ENCODE assay signal across 18 cellular contexts in genomic region chr9:137339045-137339444, GRCh38.
"Had no signal": no experiment of that assay in that cellular context is flagged by ENCODE, and none has a peak within 500 bp of the region (broad histone marks: within the 10 kb centered on the region; RNA-seq: fewer than 3 reads in every experiment).

No MANE protein-coding gene starts in this region.

- ATAC-seq: activated CD8-positive, alpha-beta memory T cell treated with anti-CD3 and anti-CD28 coated beads, Interleukin-2, amount 10 ng/mL, durations not matched to agents 7 days and 5 days; body of pancreas; left ventricle myocardium superior; natural killer cell; sciatic nerve had no signal

- DNase-seq: activated CD4-positive, CD25-positive, alpha-beta regulatory T cell treated with anti-CD3 and anti-CD28 coated beads, Interleukin-2, amount 50 U/mL, for 72 hours; activated CD8-positive, alpha-beta memory T cell treated with anti-CD3 and anti-CD28 coated beads, Interleukin-2, amount 10 ng/mL, durations not matched to agents 7 days and 5 days; activated gamma-delta T cell; activated T-cell treated with anti-CD3 and anti-CD28 coated beads, Interleukin-2, amount 50 U/mL, for 24 hours; amniotic stem cell; body of pancreas; hippocampal formation; kidney glomerular epithelial cell; left ventricle myocardium superior; mesenchymal stem cell; natural killer cell; upper lobe of left lung had no signal

- H3K4me1 ChIP-seq: body of pancreas, prostate gland had no signal

- H3K36me3 ChIP-seq: prostate gland, upper lobe of left lung had no signal

- H3K4me3 ChIP-seq: body of pancreas, prostate gland, upper lobe of left lung had no signal

- H3K27me3 Mint-ChIP-seq: activated CD8-positive, alpha-beta memory T cell treated with anti-CD3 and anti-CD28 coated beads, Interleukin-2, amount 10 ng/mL, durations not matched to agents 7 days and 5 days; activated naive CD8-positive, alpha-beta T cell; activated T-cell treated with anti-CD3 and anti-CD28 coated beads, Interleukin-2, amount 50 U/mL, for 24 hours; central memory CD8-positive, alpha-beta T cell; stimulated activated naive CD8-positive, alpha-beta T cell treated with anti-CD3 and anti-CD28 coated beads, Interleukin-15, Interleukin-2, amounts not matched to agents 100 ng/mL and 50 ng/mL, for 24 hours had no signal

- H3K36me3 Mint-ChIP-seq: activated CD8-positive, alpha-beta memory T cell treated with anti-CD3 and anti-CD28 coated beads, Interleukin-2, amount 10 ng/mL, durations not matched to agents 7 days and 5 days; natural killer cell had no signal

- H3K27ac Mint-ChIP-seq: activated CD8-positive, alpha-beta memory T cell treated with anti-CD3 and anti-CD28 coated beads, Interleukin-2, amount 10 ng/mL, durations not matched to agents 7 days and 5 days; activated naive CD8-positive, alpha-beta T cell; activated T-cell treated with anti-CD3 and anti-CD28 coated beads, Interleukin-2, amount 50 U/mL, for 24 hours; dendritic cell treated with granulocyte-macrophage colony-stimulating factor and Interleukin-4, amounts not matched to agents 40 ng/mL and 50 ng/mL, for 4 days; natural killer cell; stimulated activated naive CD8-positive, alpha-beta T cell treated with anti-CD3 and anti-CD28 coated beads, Interleukin-15, Interleukin-2, amounts not matched to agents 100 ng/mL and 50 ng/mL, for 24 hours had no signal

- H3K4me1 Mint-ChIP-seq: activated CD8-positive, alpha-beta memory T cell treated with anti-CD3 and anti-CD28 coated beads, Interleukin-2, amount 10 ng/mL, durations not matched to agents 7 days and 5 days; central memory CD8-positive, alpha-beta T cell; natural killer cell had no signal

- H3K9me3 Mint-ChIP-seq: central memory CD8-positive, alpha-beta T cell; stimulated activated naive CD8-positive, alpha-beta T cell treated with anti-CD3 and anti-CD28 coated beads, Interleukin-15, Interleukin-2, amounts not matched to agents 100 ng/mL and 50 ng/mL, for 24 hours had no signal

- H3K4me3 Mint-ChIP-seq: activated CD8-positive, alpha-beta memory T cell treated with anti-CD3 and anti-CD28 coated beads, Interleukin-2, amount 10 ng/mL, durations not matched to agents 7 days and 5 days; activated naive CD8-positive, alpha-beta T cell; activated T-cell treated with anti-CD3 and anti-CD28 coated beads, Interleukin-2, amount 50 U/mL, for 24 hours; central memory CD8-positive, alpha-beta T cell; dendritic cell treated with granulocyte-macrophage colony-stimulating factor and Interleukin-4, amounts not matched to agents 40 ng/mL and 50 ng/mL, for 4 days; natural killer cell; stimulated activated naive CD8-positive, alpha-beta T cell treated with anti-CD3 and anti-CD28 coated beads, Interleukin-15, Interleukin-2, amounts not matched to agents 100 ng/mL and 50 ng/mL, for 24 hours had no signal

- H3K9me3 ChIP-seq: body of pancreas, prostate gland had no signal

- H3K27me3 ChIP-seq: body of pancreas, upper lobe of left lung had no signal

- H3K27ac ChIP-seq: body of pancreas, prostate gland, upper lobe of left lung had no signal
